In genomic region chr14:94780536-94781404, GRCh38 we compare ENCODE assay signal across 26 cellular contexts. TPM values are rescaled to one million over a fixed set of nuclear protein-coding genes. Genes with fewer than 3 reads are reported as not detected.
"Had no signal": no experiment of that assay in that cellular context is flagged by ENCODE, and none has a peak within 500 bp of the region (broad histone marks: within the 10 kb centered on the region; RNA-seq: fewer than 3 reads in every experiment).

No MANE protein-coding gene starts in this region.

- H3K36me3 ChIP-seq: heart left ventricle, lower lobe of right lung, thoracic aorta, upper lobe of left lung had no signal

- ATAC-seq: activated CD4-positive, CD25-positive, alpha-beta regulatory T cell treated with anti-CD3 and anti-CD28 coated beads, Interleukin-2, amount 50 U/mL, for 24 hours; activated CD8-positive, alpha-beta memory T cell treated with anti-CD3 and anti-CD28 coated beads, Interleukin-2, amount 10 ng/mL, durations not matched to agents 7 days and 5 days; activated CD8-positive, alpha-beta T cell treated with anti-CD3 and anti-CD28 coated beads for 36 hours; heart left ventricle; left lobe of liver; lower lobe of right lung; naive thymus-derived CD4-positive, alpha-beta T cell had no signal

- H3K4me1 ChIP-seq: lower lobe of right lung had no signal

- H3K27ac Mint-ChIP-seq: activated CD4-positive, alpha-beta T cell treated with anti-CD3 and anti-CD28 coated beads, Interleukin-2, amount 10 ng/mL, durations not matched to agents 24 days and 14 days; activated CD8-positive, alpha-beta memory T cell treated with anti-CD3 and anti-CD28 coated beads, Interleukin-2, amount 10 ng/mL, durations not matched to agents 7 days and 5 days; activated CD8-positive, alpha-beta T cell treated with anti-CD3 and anti-CD28 coated beads for 36 hours; activated naive CD4-positive, alpha-beta T cell treated with anti-CD3 and anti-CD28 coated beads, Interleukin-2, amount 10 ng/mL, durations not matched to agents 7 days and 5 days; naive thymus-derived CD4-positive, alpha-beta T cell; progenitor cell of endocrine pancreas had no signal

- H3K9me3 ChIP-seq: heart left ventricle, lower lobe of right lung, thoracic aorta, upper lobe of left lung had no signal

- H3K4me3 ChIP-seq: heart left ventricle, lower lobe of right lung, thoracic aorta, upper lobe of left lung had no signal

- H3K27ac ChIP-seq: epithelial cell of prostate, heart left ventricle, lower lobe of right lung, thoracic aorta, upper lobe of left lung had no signal

- H3K4me1 Mint-ChIP-seq: activated CD8-positive, alpha-beta memory T cell treated with anti-CD3 and anti-CD28 coated beads, Interleukin-2, amount 10 ng/mL, durations not matched to agents 7 days and 5 days; activated naive CD4-positive, alpha-beta T cell treated with anti-CD3 and anti-CD28 coated beads, Interleukin-2, amount 10 ng/mL, durations not matched to agents 7 days and 5 days had no signal

- H3K36me3 Mint-ChIP-seq: activated CD8-positive, alpha-beta memory T cell treated with anti-CD3 and anti-CD28 coated beads, Interleukin-2, amount 10 ng/mL, durations not matched to agents 7 days and 5 days; activated naive CD4-positive, alpha-beta T cell treated with anti-CD3 and anti-CD28 coated beads, Interleukin-2, amount 10 ng/mL, durations not matched to agents 7 days and 5 days had no signal

- H3K9me3 Mint-ChIP-seq: activated CD4-positive, alpha-beta T cell treated with anti-CD3 and anti-CD28 coated beads, Interleukin-2, amount 10 ng/mL, durations not matched to agents 24 days and 14 days; activated CD8-positive, alpha-beta T cell treated with anti-CD3 and anti-CD28 coated beads for 36 hours; activated naive CD4-positive, alpha-beta T cell treated with anti-CD3 and anti-CD28 coated beads, Interleukin-2, amount 10 ng/mL, durations not matched to agents 7 days and 5 days; neural crest cell had no signal

- DNase-seq: activated CD4-positive, alpha-beta T cell treated with anti-CD3 and anti-CD28 coated beads, Interleukin-2, amount 10 ng/mL, durations not matched to agents 24 days and 14 days; activated CD8-positive, alpha-beta memory T cell treated with anti-CD3 and anti-CD28 coated beads, Interleukin-2, amount 10 ng/mL, durations not matched to agents 7 days and 5 days; activated CD8-positive, alpha-beta T cell treated with anti-CD3 and anti-CD28 coated beads for 36 hours; activated effector memory CD4-positive, alpha-beta T cell treated with anti-CD3 and anti-CD28 coated beads, Interleukin-2, amount 50 U/mL, for 16 hours; activated naive CD4-positive, alpha-beta T cell treated with anti-CD3 and anti-CD28 coated beads, Interleukin-2, amount 10 ng/mL, durations not matched to agents 7 days and 5 days; activated T-cell treated with anti-CD3 and anti-CD28 coated beads for 4 hours; amygdala; cortex of kidney; heart left ventricle; lower lobe of right lung; naive thymus-derived CD4-positive, alpha-beta T cell; retina; stimulated activated CD4-positive, alpha-beta T cell treated with anti-CD3 and anti-CD28 coated beads, Interleukin-4, amount 100 ng/mL, for 24 hours; stimulated activated naive CD4-positive, alpha-beta T cell treated with Interleukin-2 at 50 U/mL for 16 hours; T-helper 2 cell; upper lobe of left lung had no signal

- H3K4me3 Mint-ChIP-seq: activated CD4-positive, alpha-beta T cell treated with anti-CD3 and anti-CD28 coated beads, Interleukin-2, amount 10 ng/mL, durations not matched to agents 24 days and 14 days; activated CD8-positive, alpha-beta memory T cell treated with anti-CD3 and anti-CD28 coated beads, Interleukin-2, amount 10 ng/mL, durations not matched to agents 7 days and 5 days; activated CD8-positive, alpha-beta T cell treated with anti-CD3 and anti-CD28 coated beads for 36 hours; activated naive CD4-positive, alpha-beta T cell treated with anti-CD3 and anti-CD28 coated beads, Interleukin-2, amount 10 ng/mL, durations not matched to agents 7 days and 5 days; naive thymus-derived CD4-positive, alpha-beta T cell; neural crest cell had no signal

RNA-seq across cellular contexts. Expression of gene GSC, which starts 10.9 kb away (rescaled TPM):
- total RNA-seq: activated CD4-positive, alpha-beta T cell treated with anti-CD3 and anti-CD28 coated beads, Interleukin-2, amount 10 ng/mL, durations not matched to agents 24 days and 14 days; activated CD8-positive, alpha-beta T cell treated with anti-CD3 and anti-CD28 coated beads for 36 hours; cerebellum; fibroblast of villous mesenchyme; kidney epithelial cell; left lobe of liver; naive thymus-derived CD4-positive, alpha-beta T cell; neural crest cell; osteocyte; progenitor cell of endocrine pancreas had no signal
- polyA plus RNA-seq: naive thymus-derived CD4-positive, alpha-beta T cell had no signal
